1 cellular context compared by ENCODE assay signal in genomic region chr3:50228184-50228763, GRCh38.
TF ChIP-seq lines count a peak whose summit lies in the region.

No MANE protein-coding gene starts in this region.

TF ChIP-seq in HEK293, 187 proteins besides CTCF, POLR2A, EP300 and RAD21:
- TF ChIP-seq ATF2 (tag by site-specific recombination; IDR thresholded peaks at IDR 0.05; ENCODE audit: low read depth) (peak; percentile 90), ZBTB21 (tag by site-specific recombination; IDR thresholded peaks at IDR 0.05) (peak; percentile 58; the same call in 1 of the 2 replicates), EGR2 (tag by site-specific recombination; IDR thresholded peaks at IDR 0.05; ENCODE audit: low read depth) (peak; percentile 64), HIC1 (tag by site-specific recombination; IDR thresholded peaks at IDR 0.05) (0 out of 2 replicates have a peak, but pooled peaks have one; percentile 52), OSR2 (tag by site-specific recombination; IDR thresholded peaks at IDR 0.05) (peak; percentile 46), ZFHX2 (tag by site-specific recombination; conservative IDR thresholded peaks at IDR 0.05) (peak; percentile 73), ZNF600 (tag by site-specific recombination; IDR thresholded peaks at IDR 0.05) (peak; percentile 29; the same call in 1 of the 2 replicates), ZNF629 (tag by site-specific recombination; IDR thresholded peaks at IDR 0.05) (peak; percentile 76), PRDM10 (tag by site-specific recombination; IDR thresholded peaks at IDR 0.05) (peak; percentile 83), ZBTB20 (tag by site-specific recombination; IDR thresholded peaks at IDR 0.05) (0 out of 2 replicates have a peak, but pooled peaks have one; percentile 42), ZBTB6 (tag by site-specific recombination; IDR thresholded peaks at IDR 0.05) (peak; percentile 57; the same call in 1 of the 2 replicates), ZNF362 (tag by site-specific recombination; IDR thresholded peaks at IDR 0.05) (peak; percentile 89), ZBTB17 (tag by site-specific recombination; IDR thresholded peaks at IDR 0.05) (peak; percentile 66), ZNF639 (tag by site-specific recombination; IDR thresholded peaks at IDR 0.05) (0 out of 2 replicates have a peak, but pooled peaks have one; percentile 12), OVOL3 (tag by site-specific recombination; IDR thresholded peaks at IDR 0.05) (0 out of 2 replicates have a peak, but pooled peaks have one; percentile 0)
